Comparison of ENCODE assay signal across 20 cellular contexts in the genomic region with DNA sequence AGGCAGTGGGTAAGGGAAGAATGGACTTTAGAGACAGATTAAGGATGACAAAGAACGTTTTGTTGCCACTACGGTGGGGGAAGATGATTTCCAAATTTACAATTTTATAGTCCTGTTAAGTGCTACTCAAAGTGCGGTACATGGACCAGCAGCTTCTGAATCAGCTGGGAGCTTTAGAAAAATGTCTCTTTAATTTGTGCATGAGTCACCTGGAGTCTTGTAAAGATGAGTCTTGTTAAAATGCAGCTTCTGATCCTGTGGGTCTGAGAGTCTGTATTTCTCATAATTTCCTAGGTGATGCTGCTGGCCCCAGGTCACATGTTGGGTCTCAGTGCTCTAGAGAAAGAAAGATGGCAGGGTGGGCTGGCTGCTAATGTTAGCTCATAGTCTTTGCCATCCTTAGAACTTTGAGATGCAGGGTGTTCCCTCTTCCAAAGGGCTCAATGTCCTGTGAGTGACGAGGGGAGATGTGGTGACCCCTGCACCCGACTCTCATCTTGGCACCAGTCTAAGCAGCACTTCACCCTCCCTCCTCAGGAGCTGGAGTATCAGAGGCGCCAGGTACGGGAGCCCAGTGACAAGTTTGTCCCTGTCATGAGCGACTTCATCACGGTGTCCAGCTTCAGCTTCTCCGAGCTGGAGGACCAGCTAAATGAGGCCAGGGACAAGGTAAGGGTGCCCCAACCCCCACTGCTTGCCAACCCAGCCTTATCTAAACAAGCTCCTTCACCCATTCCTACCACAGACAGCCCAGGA.
"Had no signal": no experiment of that assay in that cellular context is flagged by ENCODE, and none has a peak within 500 bp of the region (broad histone marks: within the 10 kb centered on the region; RNA-seq: fewer than 3 reads in every experiment).

No MANE protein-coding gene starts in this region.

- H3K4me1 ChIP-seq: colonic mucosa, gastrocnemius medialis, heart left ventricle, left ventricle myocardium inferior, psoas muscle, upper lobe of left lung had no signal

- H3K9me3 Mint-ChIP-seq: activated T-helper 1 cell treated with anti-CD3 and anti-CD28 coated beads, Interleukin-12 subunit alpha, Interleukin-12 subunit beta, Interleukin-2, Interleukin-4 antibody, amounts not matched to agents 30 ng/mL and 10 ng/mL and 1 ng/mL, durations not matched to agents 14 hours and 24 hours and 36 hours; brain; stimulated activated effector memory CD8-positive, alpha-beta T cell treated with anti-CD3 and anti-CD28 coated beads, Interleukin-12 subunit alpha, Interleukin-12 subunit beta, amount 100 ng/mL, for 72 hours had no signal

- H3K27me3 ChIP-seq: colonic mucosa, gastrocnemius medialis, heart left ventricle, stomach, upper lobe of left lung had no signal

- H3K27me3 Mint-ChIP-seq: brain had no signal

- H3K36me3 Mint-ChIP-seq: brain; stimulated activated effector memory CD8-positive, alpha-beta T cell treated with anti-CD3 and anti-CD28 coated beads, Interleukin-12 subunit alpha, Interleukin-12 subunit beta, amount 100 ng/mL, for 72 hours had no signal

- H3K27ac ChIP-seq: colonic mucosa, gastrocnemius medialis, heart left ventricle, left ventricle myocardium inferior, psoas muscle, stomach, upper lobe of left lung had no signal

- H3K4me1 Mint-ChIP-seq: stimulated activated effector memory CD8-positive, alpha-beta T cell treated with anti-CD3 and anti-CD28 coated beads, Interleukin-12 subunit alpha, Interleukin-12 subunit beta, amount 100 ng/mL, for 72 hours had no signal

- DNase-seq: activated CD4-positive, alpha-beta T cell treated with anti-CD3 and anti-CD28 coated beads, Interleukin-2, amount 50 U/mL, for 48 hours; activated naive CD4-positive, alpha-beta T cell; anterior cingulate cortex; central memory CD4-positive, alpha-beta T cell; colonic mucosa; gastrocnemius medialis; heart left ventricle; kidney; left ventricle myocardium inferior; mammary epithelial cell; psoas muscle; right cardiac atrium; stimulated activated CD4-positive, alpha-beta T cell treated with anti-CD3 and anti-CD28 coated beads, Interleukin-4, amount 100 ng/mL, for 24 hours; upper lobe of left lung had no signal

- ATAC-seq: gastrocnemius medialis; heart left ventricle; psoas muscle; right cardiac atrium; stimulated activated effector memory CD8-positive, alpha-beta T cell treated with anti-CD3 and anti-CD28 coated beads, Interleukin-12 subunit alpha, Interleukin-12 subunit beta, amount 100 ng/mL, for 72 hours had no signal

- H3K36me3 ChIP-seq: colonic mucosa had no signal

- H3K9me3 ChIP-seq: colonic mucosa, gastrocnemius medialis, heart left ventricle, left ventricle myocardium inferior, psoas muscle, stomach, thoracic aorta, upper lobe of left lung had no signal

- H3K4me2 ChIP-seq: smooth muscle cell had no signal

- H3K4me3 ChIP-seq: colonic mucosa, gastrocnemius medialis, heart left ventricle, left ventricle myocardium inferior, psoas muscle, smooth muscle cell, stomach, thoracic aorta, upper lobe of left lung had no signal

- H3K4me3 Mint-ChIP-seq: activated T-helper 1 cell treated with anti-CD3 and anti-CD28 coated beads, Interleukin-12 subunit alpha, Interleukin-12 subunit beta, Interleukin-2, Interleukin-4 antibody, amounts not matched to agents 30 ng/mL and 10 ng/mL and 1 ng/mL, durations not matched to agents 14 hours and 24 hours and 36 hours; brain; stimulated activated effector memory CD8-positive, alpha-beta T cell treated with anti-CD3 and anti-CD28 coated beads, Interleukin-12 subunit alpha, Interleukin-12 subunit beta, amount 100 ng/mL, for 72 hours had no signal

- H3K27ac Mint-ChIP-seq: activated T-helper 1 cell treated with anti-CD3 and anti-CD28 coated beads, Interleukin-12 subunit alpha, Interleukin-12 subunit beta, Interleukin-2, Interleukin-4 antibody, amounts not matched to agents 30 ng/mL and 10 ng/mL and 1 ng/mL, durations not matched to agents 14 hours and 24 hours and 36 hours; brain; stimulated activated effector memory CD8-positive, alpha-beta T cell treated with anti-CD3 and anti-CD28 coated beads, Interleukin-12 subunit alpha, Interleukin-12 subunit beta, amount 100 ng/mL, for 72 hours had no signal
